ENCODE assay signal across 8 cellular contexts in genomic region chr9:128067898-128068655, GRCh38. TPM values are rescaled to one million over a fixed set of nuclear protein-coding genes. Genes with fewer than 3 reads are reported as not detected.
A peak's percentile ranks its signal among the peaks of the same experiment; 100 is the strongest.
DNase-seq lines count a peak whose midpoint lies in the region; FAIRE-seq and TF ChIP-seq lines count a peak whose summit lies in the region.

Gene SLC25A25 (plus strand): TSS chr9:128068232. CDS start chr9:128068320, 88 bp downstream.

- H3K4me1 ChIP-seq in neutrophil (ENCODE audit: control insufficient read depth in 1 of 2, insufficient read depth in 1 of 2, low read depth in 1 of 2, low read length in 1 of 2): peaks cover 75 to 77% of the 10 kb centered on the region in 2 experiments

- no peak for FAIRE-seq in frontal cortex (lab: Jason Lieb, UNC)

- in situ Hi-C loops in SK-MEL-5 (cut with HindIII; ENCODE audit: low pct_unique_long_range_greater_than_20kb, low sequenced_read_pairs): no loop called here

- CTCF ChIA-PET in HEK293T (lab: Yijun Ruan, JAX): interaction anchor here (1.5 to 1.6 kb wide), 3 partner anchors 11 to 126 kb away, joined by 3 to 5 read pairs (median 4); no protein-coding TSS in a partner anchor

- H3K36me3 ChIP-seq in neutrophil: peaks cover 8% of the 10 kb centered on the region

- peak within 1 kb of the TSS; percentile 84 to 98 for H3K4me3 ChIP-seq in neutrophil (ENCODE audit: low read depth in 1 of 2, low read length in 1 of 2)

- H3K27ac ChIP-seq in neutrophil (peak within 1 kb of the TSS; percentile 96), substantia nigra (ENCODE audit: low read depth, low read length, poor library complexity, severe bottlenecking) (peak within 1 kb of the TSS; percentile 100)

- peak; percentile 20 for TF ChIP-seq CTCF in neutrophil (IDR thresholded peaks at IDR 0.05)

- no peaks in the 10 kb centered on the region for H3K27me3 ChIP-seq in neutrophil

- POLR2A ChIA-PET in HEK293T (lab: Yijun Ruan, JAX): interaction anchor here (0.8 to 2.6 kb wide), 10 partner anchors 10 to 138 kb away, joined by 3 to 20 read pairs (median 3); partner anchors contain the start of gene PIP5KL1

- H3K9me3 ChIP-seq in neutrophil: no peaks in the 10 kb centered on the region

- DNase-seq in GF-D8 (lab: John Stamatoyannopoulos, UW) (peak; percentile 97), HEK293T (ENCODE audit: extremely low spot score) (peak; percentile 96), MV-4-11 (lab: John Stamatoyannopoulos, UW) (peak; percentile 99), SK-MEL-5 (ENCODE audit: low read depth, low spot score) (peak; percentile 98), frontal cortex (ENCODE audit: low spot score in 2 of 2) (peak; percentile 96 to 98), substantia nigra (lab: John Stamatoyannopoulos, UW) (peak; percentile 76 to 100 (median 99))
- peak; percentile 100 for DNase-seq in activated naive CD4-positive, alpha-beta T cell treated with Interleukin-2 at 50 U/mL for 16 hours

TF ChIP-seq in HEK293T, 16 proteins besides CTCF, POLR2A, EP300 and RAD21:
- no peak for TF ChIP-seq SUZ12 (IDR thresholded peaks at IDR 0.05)
- TF ChIP-seq ARNT (IDR thresholded peaks at IDR 0.05): no peak
- no peak for TF ChIP-seq CTBP1 (IDR thresholded peaks at IDR 0.05; ENCODE audit: borderline replicate concordance)
- TF ChIP-seq L3MBTL2 (conservative IDR thresholded peaks at IDR 0.05): no peak
- no peak for TF ChIP-seq ZNF384 (IDR thresholded peaks at IDR 0.05)
- TF ChIP-seq BHLHE40 (IDR thresholded peaks at IDR 0.05; ENCODE audit: borderline replicate concordance): no peak
- TF ChIP-seq PKNOX1 (IDR thresholded peaks at IDR 0.05): no peak
- no peak; the same call in 1 of the 2 replicates for TF ChIP-seq SP1 (IDR thresholded peaks at IDR 0.05)
- no peak for TF ChIP-seq LEF1 (IDR thresholded peaks at IDR 0.05; ENCODE audit: borderline replicate concordance)
- no peak for TF ChIP-seq NFRKB (IDR thresholded peaks at IDR 0.05)
- TF ChIP-seq HDGF (IDR thresholded peaks at IDR 0.05; ENCODE audit: borderline replicate concordance): no peak
- no peak for TF ChIP-seq FOXK2 (IDR thresholded peaks at IDR 0.05)
- no peak for TF ChIP-seq FOXA1 (IDR thresholded peaks at IDR 0.05)
- no peak for TF ChIP-seq FOXM1 (IDR thresholded peaks at IDR 0.05; ENCODE audit: borderline replicate concordance)
- TF ChIP-seq TARDBP (IDR thresholded peaks at IDR 0.05): no peak
- no peak for TF ChIP-seq ELF4 (IDR thresholded peaks at IDR 0.05)

RNA-seq across cellular contexts. Expression of gene SLC25A25, which starts in this region (rescaled TPM):
- total RNA-seq in SK-MEL-5 (2014; rRNA removed; shearing (Covaris generic)): 26.5 and 30.8 TPM in 2 replicates
- polyA plus RNA-seq in SK-MEL-5 (2015; cell fraction: cytosol; rRNA removed): 21.5 and 27.2 TPM in 2 replicates
- 21.4 and 29.9 TPM in 2 replicates for polyA plus RNA-seq in SK-MEL-5 (2015; cell fraction: nucleus; rRNA removed)
- 29.8 TPM for total RNA-seq in frontal cortex

Comparison
In these comparisons a context has a peak if more than half of its experiments do, and no peak if none do; other contexts are left out.
1. Peak in every context shown above with its lines: DNase-seq, H3K4me3 ChIP-seq and H3K27ac ChIP-seq.